Comparison of ENCODE assay signal across 8 cellular contexts in genomic region chr17:2030779-2031163, GRCh38. TPM values are rescaled to one million over a fixed set of nuclear protein-coding genes. Genes with fewer than 3 reads are reported as not detected.
A peak's percentile ranks its signal among the peaks of the same experiment; 100 is the strongest.
DNase-seq lines count a peak whose midpoint lies in the region; ATAC-seq, FAIRE-seq and TF ChIP-seq lines count a peak whose summit lies in the region.

No MANE protein-coding gene starts in this region.

- H3K36me3 Mint-ChIP-seq in Caco-2 (ENCODE audit: insufficient read depth, unreplicated experiment), result peaks cover 5% of the 10 kb centered on the region

- no peaks in the 10 kb centered on the region for H3K9me3 Mint-ChIP-seq in Caco-2 (ENCODE audit: unreplicated experiment)

- peak; percentile 71 for TF ChIP-seq RAD21 in HepG2 (CRISPR knock-in tag; IDR thresholded peaks at IDR 0.05)

- H3K9me3 ChIP-seq in Caco-2, result no peaks in the 10 kb centered on the region
- H3K9me3 ChIP-seq in adipocyte (ENCODE audit: control insufficient read depth, low read length), result no peaks in the 10 kb centered on the region
- H3K9me3 ChIP-seq in HepG2 (ENCODE audit: low read length), result no peaks in the 10 kb centered on the region
- no peaks in the 10 kb centered on the region for H3K9me3 ChIP-seq in suprapubic skin

- DNase-seq in Caco-2, result no peak
- no peak for DNase-seq in adipocyte (ENCODE audit: low read depth)
- no peak for DNase-seq in HepG2 (ENCODE audit: low spot score)
- DNase-seq in suprapubic skin (ENCODE audit: low spot score in 2 of 2), result no peak
- no peak for DNase-seq in GM12892 (ENCODE audit: insufficient read length)
- DNase-seq in NCI-H345 (lab: John Stamatoyannopoulos, UW), result no peak

- H3K79me2 ChIP-seq in HepG2 (ENCODE audit: insufficient read depth, low read length), result peaks cover 6% of the 10 kb centered on the region

- peak overlapping the region; percentile 96 for H3K4me3 Mint-ChIP-seq in Caco-2 (ENCODE audit: unreplicated experiment)

- no peak for TF ChIP-seq EP300 in HepG2 (IDR thresholded peaks at IDR 0.05; ENCODE audit: low read depth in 2 of 2, low read length in 2 of 2)
- no peak for TF ChIP-seq EP300 in HepG2 (CRISPR knock-in tag; IDR thresholded peaks at IDR 0.05; ENCODE audit: borderline replicate concordance)
- TF ChIP-seq EP300 in suprapubic skin (IDR thresholded peaks at IDR 0.05), result no peak

- H3K4me1 Mint-ChIP-seq in Caco-2 (ENCODE audit: low read depth, unreplicated experiment), result peaks cover 6% of the 10 kb centered on the region

- BruUV-seq in Caco-2 (replicated peaks; lab: Mats Ljungman, UMichigan) (TSS peak; percentile 64), HepG2 (replicated peaks; lab: Mats Ljungman, UMichigan) (TSS peak; percentile 75)

- POLR2A ChIA-PET in Caco-2 (lab: Charles Lee), result no interaction called here
- POLR2A ChIA-PET in HepG2 (lab: Yijun Ruan, JAX), result interaction anchor here (0.7 to 1.9 kb wide), 2 partner anchors 33 to 35 kb away, joined by 3 to 4 read pairs; no protein-coding TSS in a partner anchor

- peak overlapping the region; percentile 73 for H3K27ac Mint-ChIP-seq in Caco-2 (ENCODE audit: unreplicated experiment)

- H3K27me3 Mint-ChIP-seq in Caco-2 (ENCODE audit: insufficient read depth, unreplicated experiment), result peaks cover 6% of the 10 kb centered on the region

- H3K4me1 ChIP-seq in Caco-2 (peaks cover 4% of the 10 kb centered on the region; the same call in 1 of the 2 replicates), adipocyte (ENCODE audit: control insufficient read depth, insufficient read depth, low read length) (peaks cover 16% of the 10 kb centered on the region), HepG2 (ENCODE audit: insufficient read depth, low read length) (peaks cover 32% of the 10 kb centered on the region), suprapubic skin (peaks cover 39% of the 10 kb centered on the region)

- ATAC-seq in HG03175 (IDR thresholded peaks at IDR 0.05; ENCODE audit: unreplicated experiment), result peak; percentile 24
- ATAC-seq in HepG2, result no peak; the same call in 2 of the 3 replicates
- no peak for ATAC-seq in HG02763 (IDR thresholded peaks at IDR 0.05; ENCODE audit: unreplicated experiment)

- peak overlapping the region; percentile 91 for H3K4me3 ChIP-seq in Caco-2 (ENCODE audit: low read depth, low read length)
- H3K4me3 ChIP-seq in adipocyte (ENCODE audit: low read length), result peak overlapping the region; percentile 97
- H3K4me3 ChIP-seq in HepG2 (replicated peaks in 1 of 3; ENCODE audit: insufficient read depth in 1 of 3, low read depth in 2 of 3, low read length in 3 of 3), result peak overlapping the region; percentile 89 to 98 (median 96)
- H3K4me3 ChIP-seq in suprapubic skin, result peak overlapping the region; percentile 78

- H2AFZ ChIP-seq in HepG2 (ENCODE audit: low read length), result no peak overlapping the region

- H3K36me3 ChIP-seq in Caco-2 (ENCODE audit: control insufficient read depth, insufficient read depth, low read length) (no peaks in the 10 kb centered on the region; the same call in 1 of the 2 replicates), adipocyte (ENCODE audit: control insufficient read depth, insufficient read depth, low read length, severe bottlenecking) (peaks cover 6% of the 10 kb centered on the region), HepG2 (replicated peaks in 1 of 2; ENCODE audit: control insufficient read depth in 1 of 2, insufficient read depth in 2 of 2, low read length in 2 of 2) (peaks cover 7 to 11% of the 10 kb centered on the region in 2 experiments; a peak in 4 of 5 replicates), suprapubic skin (peaks cover 13% of the 10 kb centered on the region)

- H4K20me1 ChIP-seq in HepG2 (ENCODE audit: insufficient read depth, low read length), result peaks cover 4% of the 10 kb centered on the region

- H3K9ac ChIP-seq in adipocyte (ENCODE audit: low read length) (peak overlapping the region; percentile 96), HepG2 (ENCODE audit: insufficient read depth, low read depth, low read length) (peak overlapping the region; percentile 87)

- CTCF ChIA-PET in Caco-2 (lab: Charles Lee), result interaction anchor here (3.2 kb wide), 1 partner anchor 122 kb away, joined by 23 read pairs; no protein-coding TSS in a partner anchor
- CTCF ChIA-PET in HepG2 (lab: Yijun Ruan, JAX; ENCODE audit: low intra/inter-chr PET ratio, low total read pairs), result interaction anchor here (1.1 to 1.4 kb wide), 2 partner anchors 121 to 148 kb away, joined by 4 to 15 read pairs; no protein-coding TSS in a partner anchor

- 15% methylated on average over 7 of the region's 10 CpGs for WGBS in HepG2 (ENCODE audit: low lambda C conversion rate)
- WGBS in suprapubic skin, result 18% methylated on average over 9 of the region's 10 CpGs

- no peaks in the 10 kb centered on the region for H3K27me3 ChIP-seq in Caco-2 (replicated peaks; ENCODE audit: control insufficient read depth, insufficient read depth, low read length)
- H3K27me3 ChIP-seq in adipocyte (replicated peaks; ENCODE audit: control insufficient read depth, insufficient read depth, low read length), result peaks cover 4% of the 10 kb centered on the region
- peaks cover 0 to 17% of the 10 kb centered on the region in 2 experiments; a peak in 2 of 5 replicates for H3K27me3 ChIP-seq in HepG2 (ENCODE audit: control insufficient read depth in 1 of 2, insufficient read depth in 2 of 2, low read length in 2 of 2)
- no peaks in the 10 kb centered on the region for H3K27me3 ChIP-seq in suprapubic skin

- peak in 1 of 2 experiments; percentile 73 for TF ChIP-seq CTCF in Caco-2 (IDR thresholded peaks at IDR 0.05; ENCODE audit: insufficient read depth in 1 of 2, low read depth in 1 of 2, low read length in 1 of 2, severe bottlenecking in 1 of 2, unreplicated experiment in 1 of 2)
- peak; percentile 80 for TF ChIP-seq CTCF in HepG2 (CRISPR knock-in tag; IDR thresholded peaks at IDR 0.05)
- TF ChIP-seq CTCF in suprapubic skin (IDR thresholded peaks at IDR 0.05), result peak in 1 of 2 donors; percentile 36

- peak overlapping the region; percentile 87 for H3K4me2 ChIP-seq in HepG2 (ENCODE audit: low read depth, low read length)

- FAIRE-seq in HepG2 (lab: Jason Lieb, UNC), result no peak
- FAIRE-seq in GM12892 (lab: Jason Lieb, UNC), result no peak

- in situ Hi-C loops in HepG2 (cut with HindIII; ENCODE audit: extremely low pct_ligation_motif_present, low pct_unique_long_range_greater_than_20kb), result loop anchor here (25.0 kb wide), 1 partner anchor 318 kb away; the partner anchor contains the start of genes TLCD2 and WDR81

- no peak for TF ChIP-seq POLR2A in HepG2 (IDR thresholded peaks at IDR 0.05; ENCODE audit: insufficient read depth in 1 of 2, low read depth in 2 of 2, low read length in 2 of 2)
- no peak for TF ChIP-seq POLR2A in suprapubic skin (IDR thresholded peaks at IDR 0.05)
- no peak for TF ChIP-seq POLR2A in GM12892 (IDR thresholded peaks at IDR 0.05; ENCODE audit: low read depth, low read length)

- intact Hi-C loops in Caco-2 (cut with micrococcal nuclease; ENCODE audit: unreplicated experiment) (loop anchor here (1.0 kb wide), 1 partner anchor 122 kb away; no protein-coding TSS in a partner anchor), HepG2 (cut with micrococcal nuclease; ENCODE audit: unreplicated experiment) (no loop called here)

- peak overlapping the region; percentile 52 for H3K27ac ChIP-seq in HepG2 (ENCODE audit: extremely low read length, insufficient read depth, low read length)
- H3K27ac ChIP-seq in suprapubic skin, result no peak overlapping the region

RNA-seq across cellular contexts. Expression of gene DPH1, which starts 0.8 kb away (rescaled TPM):
- total RNA-seq in Caco-2 (2022), result 52.0 and 52.8 TPM in 2 replicates
- total RNA-seq in HepG2 (2016; rRNA removed; fragmentation: Illumina TruSeq; extraction: Trizol), result 14.5 and 25.3 TPM in 2 replicates
- total RNA-seq in HepG2 (2016; cell fraction: cytosol; rRNA removed; fragmentation: Illumina TruSeq; extraction: Trizol; ENCODE audit: low read depth), result 12.1 and 14.2 TPM in 2 replicates
- total RNA-seq in HepG2 (2016; cell fraction: insoluble cytoplasmic fraction; rRNA removed; fragmentation: Illumina TruSeq; extraction: Trizol), result 12.8 and 22.5 TPM in 2 replicates
- total RNA-seq in HepG2 (2016; cell fraction: membrane; rRNA removed; fragmentation: Illumina TruSeq; extraction: Trizol), result 10.3 and 14.0 TPM in 2 replicates
- total RNA-seq in HepG2 (2016; cell fraction: nucleus; rRNA removed; fragmentation: Illumina TruSeq; extraction: Trizol), result 16.5 and 22.6 TPM in 2 replicates
- 42.8 and 49.5 TPM in 2 replicates for polyA plus RNA-seq in HepG2 (2011; rRNA removed)
- 18.9 and 24.7 TPM in 2 replicates for polyA plus RNA-seq in HepG2 (2011; cell fraction: cytosol; rRNA removed)
- 184 and 197 TPM in 2 replicates for polyA plus RNA-seq in HepG2 (2011; cell fraction: nucleus; rRNA removed)
- 22.1 and 23.1 TPM in 2 replicates for polyA plus RNA-seq in HepG2 (2012)
- polyA plus RNA-seq in HepG2 (2016; cell fraction: cytosol; fragmentation: Illumina TruSeq; extraction: Trizol; ENCODE audit: low read depth), result 2.9 and 3.9 TPM in 2 replicates
- polyA plus RNA-seq in HepG2 (2016; cell fraction: insoluble cytoplasmic fraction; fragmentation: Illumina TruSeq; extraction: Trizol; ENCODE audit: low read depth), result 12.2 and 15.0 TPM in 2 replicates
- 3.9 and 4.7 TPM in 2 replicates for polyA plus RNA-seq in HepG2 (2016; cell fraction: membrane; fragmentation: Illumina TruSeq; extraction: Trizol; ENCODE audit: low read depth)
- 54.3 and 66.6 TPM in 2 replicates for polyA plus RNA-seq in HepG2 (2016; cell fraction: nucleus; fragmentation: Illumina TruSeq; extraction: Trizol; ENCODE audit: insufficient read depth, low read depth)
- polyA minus RNA-seq in HepG2 (2011; rRNA and poly(A)+ RNA removed; ENCODE audit: low replicate concordance), result 82.1 and 106 TPM in 2 replicates
- 15.1 and 19.0 TPM in 2 replicates for polyA minus RNA-seq in HepG2 (2011; cell fraction: cytosol; rRNA and poly(A)+ RNA removed)
- 33.1 and 46.4 TPM in 2 replicates for polyA minus RNA-seq in HepG2 (2011; cell fraction: nucleus; rRNA and poly(A)+ RNA removed)
- total RNA-seq in suprapubic skin, result 100 to 1,000 TPM in 1 of 4 donors, 10 to 100 TPM in 3; 58.7 to 115 (median 66.3) TPM
- polyA plus RNA-seq in GM12892 (2012; ENCODE audit: missing spikeins), result 16.9 TPM

RNA-seq across cellular contexts. Expression of gene RTN4RL1, which starts 5.6 kb away (rescaled TPM):
- 0.54 and 0.60 TPM in 2 replicates for total RNA-seq in Caco-2 (2022)
- not detected in 2 replicates for total RNA-seq in HepG2 (2016; rRNA removed; fragmentation: Illumina TruSeq; extraction: Trizol)
- total RNA-seq in HepG2 (2016; cell fraction: cytosol; rRNA removed; fragmentation: Illumina TruSeq; extraction: Trizol; ENCODE audit: low read depth), result not detected in 2 replicates
- total RNA-seq in HepG2 (2016; cell fraction: insoluble cytoplasmic fraction; rRNA removed; fragmentation: Illumina TruSeq; extraction: Trizol), result not detected in 2 replicates
- total RNA-seq in HepG2 (2016; cell fraction: membrane; rRNA removed; fragmentation: Illumina TruSeq; extraction: Trizol), result not detected in 2 replicates
- total RNA-seq in HepG2 (2016; cell fraction: nucleus; rRNA removed; fragmentation: Illumina TruSeq; extraction: Trizol), result not detected in 2 replicates
- 0.01 TPM in 1 of 2 replicates, not detected in the other for polyA plus RNA-seq in HepG2 (2011; rRNA removed)
- polyA plus RNA-seq in HepG2 (2011; cell fraction: cytosol; rRNA removed), result not detected in 2 replicates
- not detected in 2 replicates for polyA plus RNA-seq in HepG2 (2011; cell fraction: nucleus; rRNA removed)
- not detected in 2 replicates for polyA plus RNA-seq in HepG2 (2012)
- polyA plus RNA-seq in HepG2 (2016; cell fraction: cytosol; fragmentation: Illumina TruSeq; extraction: Trizol; ENCODE audit: low read depth), result not detected in 2 replicates
- not detected in 2 replicates for polyA plus RNA-seq in HepG2 (2016; cell fraction: insoluble cytoplasmic fraction; fragmentation: Illumina TruSeq; extraction: Trizol; ENCODE audit: low read depth)
- 0.05 TPM in 1 of 2 replicates, not detected in the other for polyA plus RNA-seq in HepG2 (2016; cell fraction: membrane; fragmentation: Illumina TruSeq; extraction: Trizol; ENCODE audit: low read depth)
- polyA plus RNA-seq in HepG2 (2016; cell fraction: nucleus; fragmentation: Illumina TruSeq; extraction: Trizol; ENCODE audit: insufficient read depth, low read depth), result not detected in 2 replicates
- polyA minus RNA-seq in HepG2 (2011; rRNA and poly(A)+ RNA removed; ENCODE audit: low replicate concordance), result 0.08 TPM in 1 of 2 replicates, not detected in the other
- not detected in 2 replicates for polyA minus RNA-seq in HepG2 (2011; cell fraction: cytosol; rRNA and poly(A)+ RNA removed)
- polyA minus RNA-seq in HepG2 (2011; cell fraction: nucleus; rRNA and poly(A)+ RNA removed), result not detected in 2 replicates
- total RNA-seq in suprapubic skin, result 10 to 100 TPM; 16.4 to 24.8 (median 21.6) TPM
- polyA plus RNA-seq in GM12892 (2012; ENCODE audit: missing spikeins), result not detected

RNA-seq across cellular contexts. Expression of gene OVCA2, which starts 11.1 kb away (rescaled TPM):
- 33.1 and 39.3 TPM in 2 replicates for total RNA-seq in Caco-2 (2022)
- 28.2 and 28.5 TPM in 2 replicates for total RNA-seq in HepG2 (2016; rRNA removed; fragmentation: Illumina TruSeq; extraction: Trizol)
- 14.6 and 20.0 TPM in 2 replicates for total RNA-seq in HepG2 (2016; cell fraction: cytosol; rRNA removed; fragmentation: Illumina TruSeq; extraction: Trizol; ENCODE audit: low read depth)
- 30.5 and 31.5 TPM in 2 replicates for total RNA-seq in HepG2 (2016; cell fraction: insoluble cytoplasmic fraction; rRNA removed; fragmentation: Illumina TruSeq; extraction: Trizol)
- total RNA-seq in HepG2 (2016; cell fraction: membrane; rRNA removed; fragmentation: Illumina TruSeq; extraction: Trizol), result 29.3 and 32.1 TPM in 2 replicates
- 13.5 and 15.0 TPM in 2 replicates for total RNA-seq in HepG2 (2016; cell fraction: nucleus; rRNA removed; fragmentation: Illumina TruSeq; extraction: Trizol)
- 23.7 and 30.7 TPM in 2 replicates for polyA plus RNA-seq in HepG2 (2011; rRNA removed)
- polyA plus RNA-seq in HepG2 (2011; cell fraction: cytosol; rRNA removed), result 28.7 and 32.0 TPM in 2 replicates
- 12.2 and 17.3 TPM in 2 replicates for polyA plus RNA-seq in HepG2 (2011; cell fraction: nucleus; rRNA removed)
- polyA plus RNA-seq in HepG2 (2012), result 7.1 and 10.8 TPM in 2 replicates
- polyA plus RNA-seq in HepG2 (2016; cell fraction: cytosol; fragmentation: Illumina TruSeq; extraction: Trizol; ENCODE audit: low read depth), result 21.4 and 25.7 TPM in 2 replicates
- polyA plus RNA-seq in HepG2 (2016; cell fraction: insoluble cytoplasmic fraction; fragmentation: Illumina TruSeq; extraction: Trizol; ENCODE audit: low read depth), result 30.2 and 32.2 TPM in 2 replicates
- 25.8 and 29.0 TPM in 2 replicates for polyA plus RNA-seq in HepG2 (2016; cell fraction: membrane; fragmentation: Illumina TruSeq; extraction: Trizol; ENCODE audit: low read depth)
- 19.9 and 28.4 TPM in 2 replicates for polyA plus RNA-seq in HepG2 (2016; cell fraction: nucleus; fragmentation: Illumina TruSeq; extraction: Trizol; ENCODE audit: insufficient read depth, low read depth)
- 18.1 and 38.8 TPM in 2 replicates for polyA minus RNA-seq in HepG2 (2011; rRNA and poly(A)+ RNA removed; ENCODE audit: low replicate concordance)
- 2.6 and 5.9 TPM in 2 replicates for polyA minus RNA-seq in HepG2 (2011; cell fraction: cytosol; rRNA and poly(A)+ RNA removed)
- polyA minus RNA-seq in HepG2 (2011; cell fraction: nucleus; rRNA and poly(A)+ RNA removed), result 1.7 TPM in 1 of 2 replicates, not detected in the other
- total RNA-seq in suprapubic skin, result 10 to 100 TPM; 36.6 to 51.5 (median 42.7) TPM
- 19.0 TPM for polyA plus RNA-seq in GM12892 (2012; ENCODE audit: missing spikeins)

RNA-seq across cellular contexts. Expression of gene HIC1, which starts 24.1 kb away (rescaled TPM):
- 0.59 and 1.8 TPM in 2 replicates for total RNA-seq in Caco-2 (2022)
- 0.31 TPM in 1 of 2 replicates, not detected in the other for total RNA-seq in HepG2 (2016; rRNA removed; fragmentation: Illumina TruSeq; extraction: Trizol)
- total RNA-seq in HepG2 (2016; cell fraction: cytosol; rRNA removed; fragmentation: Illumina TruSeq; extraction: Trizol; ENCODE audit: low read depth), result not detected in 2 replicates
- total RNA-seq in HepG2 (2016; cell fraction: insoluble cytoplasmic fraction; rRNA removed; fragmentation: Illumina TruSeq; extraction: Trizol), result 0.12 and 0.26 TPM in 2 replicates
- 0.06 and 0.07 TPM in 2 replicates for total RNA-seq in HepG2 (2016; cell fraction: membrane; rRNA removed; fragmentation: Illumina TruSeq; extraction: Trizol)
- not detected in 2 replicates for total RNA-seq in HepG2 (2016; cell fraction: nucleus; rRNA removed; fragmentation: Illumina TruSeq; extraction: Trizol)
- polyA plus RNA-seq in HepG2 (2011; rRNA removed), result 0.04 and 0.10 TPM in 2 replicates
- polyA plus RNA-seq in HepG2 (2011; cell fraction: cytosol; rRNA removed), result 0.09 and 0.12 TPM in 2 replicates
- polyA plus RNA-seq in HepG2 (2011; cell fraction: nucleus; rRNA removed), result 1.1 and 1.2 TPM in 2 replicates
- 0.23 and 0.39 TPM in 2 replicates for polyA plus RNA-seq in HepG2 (2012)
- polyA plus RNA-seq in HepG2 (2016; cell fraction: cytosol; fragmentation: Illumina TruSeq; extraction: Trizol; ENCODE audit: low read depth), result not detected in 2 replicates
- 0.08 TPM in 1 of 2 replicates, not detected in the other for polyA plus RNA-seq in HepG2 (2016; cell fraction: insoluble cytoplasmic fraction; fragmentation: Illumina TruSeq; extraction: Trizol; ENCODE audit: low read depth)
- 0.06 and 0.09 TPM in 2 replicates for polyA plus RNA-seq in HepG2 (2016; cell fraction: membrane; fragmentation: Illumina TruSeq; extraction: Trizol; ENCODE audit: low read depth)
- polyA plus RNA-seq in HepG2 (2016; cell fraction: nucleus; fragmentation: Illumina TruSeq; extraction: Trizol; ENCODE audit: insufficient read depth, low read depth), result 0.84 TPM in 1 of 2 replicates, not detected in the other
- polyA minus RNA-seq in HepG2 (2011; rRNA and poly(A)+ RNA removed; ENCODE audit: low replicate concordance), result 0.12 and 0.56 TPM in 2 replicates
- polyA minus RNA-seq in HepG2 (2011; cell fraction: cytosol; rRNA and poly(A)+ RNA removed), result not detected in 2 replicates
- polyA minus RNA-seq in HepG2 (2011; cell fraction: nucleus; rRNA and poly(A)+ RNA removed), result 0.12 and 0.13 TPM in 2 replicates
- total RNA-seq in suprapubic skin, result 1 to 10 TPM; 2.7 to 9.5 (median 4.9) TPM
- 8.3 TPM for polyA plus RNA-seq in GM12892 (2012; ENCODE audit: missing spikeins)

Comparison
In these comparisons a context has a peak if more than half of its experiments do, and no peak if none do; other contexts are left out.
1. RNA of gene RTN4RL1, which starts 5.6 kb away (total RNA-seq): 16.4 to 24.8 TPM in suprapubic skin; 0.54 to 0.60 TPM in Caco-2 and not detected in HepG2; every median in the first group is over 10 times any median in the second.
2. Peak in every context shown above with its lines, with median percentiles within 50 percentile points of each other: H3K4me3 ChIP-seq.